2 cellular contexts compared by ENCODE assay signal in the genomic region with DNA sequence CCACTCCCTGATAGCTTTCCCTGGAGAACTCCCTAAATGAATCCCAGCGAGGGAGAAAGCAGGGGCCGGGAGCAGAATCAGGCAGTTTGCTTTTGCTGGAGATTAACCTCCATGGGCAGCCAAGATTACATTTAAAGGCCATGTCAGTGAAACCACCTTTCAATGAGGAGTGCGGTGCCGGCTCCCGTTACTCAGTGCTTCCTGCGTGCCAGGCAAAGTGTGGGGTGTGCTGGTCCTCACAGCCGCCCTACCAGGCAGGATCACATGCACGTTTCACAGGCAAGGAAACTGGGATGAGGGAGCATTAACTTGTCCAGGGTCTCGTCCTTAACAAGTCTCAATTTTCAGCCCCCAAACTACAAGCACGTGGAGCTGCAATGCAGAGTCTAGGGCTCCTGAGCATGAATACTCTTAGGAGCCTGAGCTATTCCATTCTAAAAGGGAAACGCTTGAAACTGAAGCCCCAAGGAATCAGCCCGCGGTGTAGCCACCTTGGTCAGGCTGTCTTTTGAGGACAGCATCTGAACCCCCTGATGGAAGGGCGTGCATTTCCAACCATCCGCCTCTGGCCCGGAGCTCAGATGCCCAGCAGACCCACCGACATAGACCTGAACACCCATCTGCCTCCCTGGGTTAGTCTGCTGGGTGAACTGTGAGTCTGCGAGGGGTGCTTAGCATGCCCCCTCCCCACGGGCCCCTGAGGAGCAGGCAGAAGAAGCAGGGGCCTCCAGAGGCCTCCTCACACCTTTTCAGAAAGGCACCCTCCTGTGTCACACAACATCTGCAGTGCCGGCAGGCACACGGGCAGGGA.
TF ChIP-seq lines count a peak whose summit lies in the region.

No MANE protein-coding gene starts in this region.

TF ChIP-seq in IMR-90, 13 proteins besides CTCF, POLR2A, EP300 and RAD21:
- no peak for TF ChIP-seq CEBPB (IDR thresholded peaks at IDR 0.05; ENCODE audit: low read depth, low read length)
TF ChIP-seq in IMR-90: peak in this region for 0.

TF ChIP-seq in H1, 55 proteins besides CTCF, POLR2A, EP300 and RAD21:
- TF ChIP-seq BACH1 (IDR thresholded peaks at IDR 0.05; ENCODE audit: low read length) = no peak
- TF ChIP-seq CBX5 (IDR thresholded peaks at IDR 0.05; ENCODE audit: low read depth, low read length) = no peak
- no peak for TF ChIP-seq FOSL1 (IDR thresholded peaks at IDR 0.05; ENCODE audit: insufficient read depth, low read depth, low read length)
- TF ChIP-seq RBBP5 (IDR thresholded peaks at IDR 0.05; ENCODE audit: borderline replicate concordance, low read depth, low read length) = no peak
- no peak for TF ChIP-seq POLR2AphosphoS5 (IDR thresholded peaks at IDR 0.05; ENCODE audit: low read depth, low read length)
- no peak for TF ChIP-seq GABPA (IDR thresholded peaks at IDR 0.05; ENCODE audit: borderline replicate concordance, insufficient read depth, low read length)
- no peak for TF ChIP-seq RXRA (IDR thresholded peaks at IDR 0.05; ENCODE audit: insufficient read depth, low read depth, low read length)
- no peak for TF ChIP-seq EZH2 (IDR thresholded peaks at IDR 0.05; ENCODE audit: low read depth, low read length, severe bottlenecking)
- TF ChIP-seq SAP30 (IDR thresholded peaks at IDR 0.05; ENCODE audit: insufficient read depth, insufficient replicate concordance, low read length) = no peak
- TF ChIP-seq, protein P1, sequence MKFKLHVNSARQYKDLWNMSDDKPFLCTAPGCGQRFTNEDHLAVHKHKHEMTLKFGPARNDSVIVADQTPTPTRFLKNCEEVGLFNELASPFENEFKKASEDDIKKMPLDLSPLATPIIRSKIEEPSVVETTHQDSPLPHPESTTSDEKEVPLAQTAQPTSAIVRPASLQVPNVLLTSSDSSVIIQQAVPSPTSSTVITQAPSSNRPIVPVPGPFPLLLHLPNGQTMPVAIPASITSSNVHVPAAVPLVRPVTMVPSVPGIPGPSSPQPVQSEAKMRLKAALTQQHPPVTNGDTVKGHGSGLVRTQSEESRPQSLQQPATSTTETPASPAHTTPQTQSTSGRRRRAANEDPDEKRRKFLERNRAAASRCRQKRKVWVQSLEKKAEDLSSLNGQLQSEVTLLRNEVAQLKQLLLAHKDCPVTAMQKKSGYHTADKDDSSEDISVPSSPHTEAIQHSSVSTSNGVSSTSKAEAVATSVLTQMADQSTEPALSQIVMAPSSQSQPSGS (IDR thresholded peaks at IDR 0.05; ENCODE audit: low read length) = no peak
- TF ChIP-seq CEBPB (IDR thresholded peaks at IDR 0.05; ENCODE audit: low read depth, low read length) = no peak
- no peak for TF ChIP-seq SIN3A (conservative IDR thresholded peaks at IDR 0.05 in 1 of 2, IDR thresholded peaks at IDR 0.05 in 1 of 2; ENCODE audit: low read depth in 1 of 2, low read length in 2 of 2)
